In the genomic region with DNA sequence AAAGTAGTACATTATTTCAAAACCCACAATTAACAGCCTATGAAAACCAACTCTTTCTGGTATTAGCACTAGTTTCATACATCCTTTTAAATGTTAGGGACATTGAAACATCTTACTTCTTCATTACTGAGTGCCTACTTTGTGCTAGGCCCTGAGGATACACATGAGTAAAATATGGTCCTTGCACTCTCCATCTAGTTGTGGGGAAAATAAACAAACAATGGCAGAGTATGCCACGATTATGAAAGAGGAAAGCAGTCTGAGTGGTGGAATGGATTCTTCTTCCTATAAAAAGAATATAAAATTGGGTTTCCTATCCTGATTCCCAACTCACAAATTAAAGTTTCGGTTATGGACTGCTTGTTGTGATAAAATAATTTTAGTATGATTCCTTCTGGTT, we compare ENCODE assay signal across 16 cellular contexts.
DNase-seq lines count a peak whose midpoint lies in the region; ATAC-seq and TF ChIP-seq lines count a peak whose summit lies in the region.
"Had no signal": no experiment of that assay in that cellular context is flagged by ENCODE, and none has a peak within 500 bp of the region (broad histone marks: within the 10 kb centered on the region; RNA-seq: fewer than 3 reads in every experiment).

No MANE protein-coding gene starts in this region.

- peaks cover 75% of the 10 kb centered on the region for H3K4me1 Mint-ChIP-seq in activated T-cell treated with anti-CD3 and anti-CD28 coated beads, Interleukin-2, amount 50 U/mL, for 72 hours (ENCODE audit: low read depth)
- peaks cover 33% of the 10 kb centered on the region for H3K4me1 Mint-ChIP-seq in activated T-helper 17 cell treated with anti-CD3 and anti-CD28 coated beads, Interleukin-2, amount 50 U/mL, for 72 hours

- H3K9me3 Mint-ChIP-seq in activated T-cell treated with anti-CD3 and anti-CD28 coated beads, Interleukin-2, amount 50 U/mL, for 72 hours: peaks cover 0 to 1% of the 10 kb centered on the region in 2 donors
- no peaks in the 10 kb centered on the region for H3K9me3 Mint-ChIP-seq in activated T-helper 17 cell treated with anti-CD3 and anti-CD28 coated beads, Interleukin-2, amount 50 U/mL, for 72 hours
- H3K9me3 Mint-ChIP-seq: GM23338 had no signal

- intact Hi-C loops in testis (cut with DNase I; ENCODE audit: low total_unique reads): no loop called here

- no peaks in the 10 kb centered on the region for H3K27me3 Mint-ChIP-seq in activated T-cell treated with anti-CD3 and anti-CD28 coated beads, Interleukin-2, amount 50 U/mL, for 72 hours (ENCODE audit: low read depth)
- H3K27me3 Mint-ChIP-seq in activated T-helper 17 cell treated with anti-CD3 and anti-CD28 coated beads, Interleukin-2, amount 50 U/mL, for 72 hours: no peaks in the 10 kb centered on the region
- H3K27me3 Mint-ChIP-seq: CD4-positive, CD25-positive, alpha-beta regulatory T cell; stimulated activated memory B cell treated with anti-CD40 and anti-IgM and Interleukin-4, amounts not matched to agents 10 μg/mL and 1 μg/mL and 100 μg/mL, for 72 hours; type B pancreatic cell had no signal

- no peak for TF ChIP-seq CTCF in testis (IDR thresholded peaks at IDR 0.05)

- H3K4me3 Mint-ChIP-seq in activated T-cell treated with anti-CD3 and anti-CD28 coated beads, Interleukin-2, amount 50 U/mL, for 72 hours: peak overlapping the region in 1 of 2 donors; percentile 17
- peak overlapping the region; percentile 42 for H3K4me3 Mint-ChIP-seq in activated T-helper 17 cell treated with anti-CD3 and anti-CD28 coated beads, Interleukin-2, amount 50 U/mL, for 72 hours
- H3K4me3 Mint-ChIP-seq: CD4-positive, CD25-positive, alpha-beta regulatory T cell; GM23338; stimulated activated memory B cell treated with anti-CD40 and anti-IgM and Interleukin-4, amounts not matched to agents 10 μg/mL and 1 μg/mL and 100 μg/mL, for 72 hours; type B pancreatic cell had no signal

- no peak for ATAC-seq in activated T-cell treated with anti-CD3 and anti-CD28 coated beads, Interleukin-2, amount 50 U/mL, for 72 hours (replicated peaks in 1 of 2)
- ATAC-seq in activated T-helper 17 cell treated with anti-CD3 and anti-CD28 coated beads, Interleukin-2, amount 50 U/mL, for 72 hours (replicated peaks): no peak
- no peak for ATAC-seq in GM21576 (IDR thresholded peaks at IDR 0.05; ENCODE audit: unreplicated experiment)
- ATAC-seq: left colon; stimulated activated memory B cell treated with anti-CD40 and anti-IgM and Interleukin-4, amounts not matched to agents 10 μg/mL and 1 μg/mL and 100 μg/mL, for 72 hours had no signal

- no peak for DNase-seq in activated T-cell treated with anti-CD3 and anti-CD28 coated beads, Interleukin-2, amount 50 U/mL, for 72 hours
- DNase-seq in activated T-cell treated with anti-CD3 and anti-CD28 coated beads, Interleukin-2, amount 50 U/mL, for 1 hour: no peak
- DNase-seq in testis (no peak), DMS153 treated with DMSO at 0.1 percent for 48 hours (lab: John Stamatoyannopoulos, UW; ENCODE audit: unreplicated experiment) (no peak), SIG-M5 (lab: John Stamatoyannopoulos, UW) (no peak)
- DNase-seq: activated CD4-positive, alpha-beta T cell treated with anti-CD3 and anti-CD28 coated beads, Interleukin-2, amount 50 U/mL, for 1 hour; CD4-positive, CD25-positive, alpha-beta regulatory T cell; DMS79; left colon; NCI-H2227 treated with DMSO at 0.1 percent for 48 hours had no signal

- H3K36me3 Mint-ChIP-seq in activated T-cell treated with anti-CD3 and anti-CD28 coated beads, Interleukin-2, amount 50 U/mL, for 72 hours (ENCODE audit: insufficient read depth in 2 of 2): peaks cover 4 to 5% of the 10 kb centered on the region in 2 donors
- H3K36me3 Mint-ChIP-seq in activated T-helper 17 cell treated with anti-CD3 and anti-CD28 coated beads, Interleukin-2, amount 50 U/mL, for 72 hours (ENCODE audit: low read depth): peaks cover 31% of the 10 kb centered on the region

- H3K27me3 ChIP-seq in testis: no peaks in the 10 kb centered on the region

- WGBS in mesodermal cell (ENCODE audit: insufficient coverage in 2 of 2), 2 experiments: no CpG with 5 or more reads among the region's 2 CpGs
- WGBS in testis, 2 donors: 43 to 50% methylated on average over 2 of the region's 2 CpGs

- H3K27ac ChIP-seq in mesodermal cell (ENCODE audit: low read depth, low read length, severe bottlenecking) (peak overlapping the region; percentile 77), testis (peak overlapping the region; percentile 10 to 51)

- TF ChIP-seq POLR2A in testis (IDR thresholded peaks at IDR 0.05): no peak

- no peaks in the 10 kb centered on the region for H3K9me3 ChIP-seq in mesodermal cell (ENCODE audit: control insufficient read depth, low read length)
- no peaks in the 10 kb centered on the region for H3K9me3 ChIP-seq in testis

- H3K4me3 ChIP-seq in mesodermal cell (ENCODE audit: extremely low read depth, insufficient read depth, low read length, poor library complexity, severe bottlenecking) (no peak overlapping the region), testis (no peak overlapping the region)
- H3K4me3 ChIP-seq: GM23338 had no signal

- H3K36me3 ChIP-seq in mesodermal cell (ENCODE audit: control insufficient read depth, insufficient read depth, low read length): no peaks in the 10 kb centered on the region
- no peaks in the 10 kb centered on the region for H3K36me3 ChIP-seq in testis (ENCODE audit: low read depth, missing control alignments)

- peaks cover 24% of the 10 kb centered on the region for H3K4me1 ChIP-seq in mesodermal cell (ENCODE audit: control insufficient read depth, insufficient read depth, low read length, poor library complexity, severe bottlenecking)
- H3K4me1 ChIP-seq in testis: peaks cover 24% of the 10 kb centered on the region

- peak overlapping the region; percentile 56 for H3K27ac Mint-ChIP-seq in activated T-cell treated with anti-CD3 and anti-CD28 coated beads, Interleukin-2, amount 50 U/mL, for 72 hours
- H3K27ac Mint-ChIP-seq in activated T-helper 17 cell treated with anti-CD3 and anti-CD28 coated beads, Interleukin-2, amount 50 U/mL, for 72 hours: peak overlapping the region; percentile 69
- H3K27ac Mint-ChIP-seq: stimulated activated memory B cell treated with anti-CD40 and anti-IgM and Interleukin-4, amounts not matched to agents 10 μg/mL and 1 μg/mL and 100 μg/mL, for 72 hours; type B pancreatic cell had no signal
